ENCODE assay signal across 1 cellular context in the genomic region with DNA sequence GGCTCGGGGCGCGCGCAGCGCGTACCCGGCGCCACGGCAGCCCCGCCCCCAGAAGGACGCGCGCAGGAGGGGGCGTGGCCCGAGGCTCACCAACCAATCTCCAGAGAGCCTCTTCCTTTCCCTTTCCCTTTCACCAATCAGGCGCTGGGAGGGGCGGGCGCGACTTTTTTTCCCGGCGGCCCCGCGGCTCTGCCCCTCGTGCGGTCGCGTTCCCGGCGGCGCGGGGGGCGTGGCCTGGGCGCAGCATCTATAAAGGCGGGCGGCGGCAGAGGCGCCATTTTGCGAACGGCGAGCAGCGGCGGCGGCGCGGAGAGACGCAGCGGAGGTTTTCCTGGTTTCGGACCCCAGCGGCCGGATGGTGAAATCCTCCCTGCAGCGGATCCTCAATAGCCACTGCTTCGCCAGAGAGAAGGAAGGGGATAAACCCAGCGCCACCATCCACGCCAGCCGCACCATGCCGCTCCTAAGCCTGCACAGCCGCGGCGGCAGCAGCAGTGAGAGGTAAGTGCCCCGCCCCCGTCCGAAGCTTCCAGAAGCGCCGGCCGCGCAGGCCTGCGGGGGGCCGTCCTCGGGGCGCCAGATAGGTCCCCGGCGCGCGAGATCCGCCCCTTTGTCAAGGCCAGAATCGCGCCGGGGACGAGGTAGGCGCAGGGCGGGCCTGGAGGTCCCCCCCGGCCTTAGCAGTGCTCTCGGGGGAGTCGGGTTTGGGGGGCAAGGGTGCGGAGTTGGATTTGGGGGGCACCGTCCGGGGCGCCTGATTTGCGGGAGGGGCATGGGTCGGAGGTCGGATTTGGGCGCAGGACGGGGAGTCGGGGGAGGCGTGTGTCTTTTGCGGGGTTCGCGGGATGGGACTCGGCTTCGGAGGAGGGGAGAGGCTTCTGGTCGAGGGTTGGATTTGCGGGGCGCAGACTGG.
TF ChIP-seq lines count a peak whose summit lies in the region.

No MANE protein-coding gene starts in this region.

TF ChIP-seq in HEK293, 187 proteins besides CTCF, POLR2A, EP300 and RAD21 (continued from another document and continues in another):
- TF ChIP-seq ZNF239 (tag by site-specific recombination; IDR thresholded peaks at IDR 0.05) (no peak), ZNF114 (tag by site-specific recombination; IDR thresholded peaks at IDR 0.05) (no peak), ZNF214 (tag by site-specific recombination; IDR thresholded peaks at IDR 0.05; ENCODE audit: borderline replicate concordance) (no peak), ZNF639 (tag by site-specific recombination; IDR thresholded peaks at IDR 0.05) (0 out of 2 replicates have a peak, but pooled peaks have one; percentile 34), ZNF174 (tag by site-specific recombination; IDR thresholded peaks at IDR 0.05) (no peak), GLIS2 (tag by site-specific recombination; IDR thresholded peaks at IDR 0.05) (no peak), RBAK (tag by site-specific recombination; IDR thresholded peaks at IDR 0.05) (0 out of 2 replicates have a peak, but pooled peaks have one; percentile 11), ZNF324 (tag by site-specific recombination; IDR thresholded peaks at IDR 0.05) (peak; percentile 45; the same call in 1 of the 2 replicates), ZNF2 (tag by site-specific recombination; IDR thresholded peaks at IDR 0.05) (no peak), ZFHX2 (tag by site-specific recombination; conservative IDR thresholded peaks at IDR 0.05) (no peak; the same call in 1 of the 2 replicates), ZNF121 (tag by site-specific recombination; IDR thresholded peaks at IDR 0.05) (no peak), ZNF416 (tag by site-specific recombination; IDR thresholded peaks at IDR 0.05) (no peak), ZNF19 (tag by site-specific recombination; IDR thresholded peaks at IDR 0.05; ENCODE audit: low read depth) (no peak), ZNF530 (tag by site-specific recombination; IDR thresholded peaks at IDR 0.05; ENCODE audit: low read depth) (no peak), ZNF555 (tag by site-specific recombination; conservative IDR thresholded peaks at IDR 0.05) (no peak), ZBTB7A (tag by site-specific recombination; IDR thresholded peaks at IDR 0.05; ENCODE audit: low read depth) (0 out of 2 replicates have a peak, but pooled peaks have one; percentile 24), ZNF175 (tag by site-specific recombination; IDR thresholded peaks at IDR 0.05) (no peak), ZSCAN23 (tag by site-specific recombination; IDR thresholded peaks at IDR 0.05) (no peak), TCF7L2 (IDR thresholded peaks at IDR 0.05; ENCODE audit: borderline replicate concordance, low read depth, low read length) (no peak), ZBTB20 (tag by site-specific recombination; IDR thresholded peaks at IDR 0.05) (no peak; the same call in 1 of the 2 replicates), ZNF133 (tag by site-specific recombination; IDR thresholded peaks at IDR 0.05) (no peak), KLF16 (tag by site-specific recombination; IDR thresholded peaks at IDR 0.05) (peak; percentile 76), ZNF302 (tag by site-specific recombination; IDR thresholded peaks at IDR 0.05; ENCODE audit: low read depth) (no peak), ZBTB6 (tag by site-specific recombination; IDR thresholded peaks at IDR 0.05) (no peak), MYNN (tag by site-specific recombination; IDR thresholded peaks at IDR 0.05; ENCODE audit: borderline replicate concordance) (no peak), ZNF777 (tag by site-specific recombination; IDR thresholded peaks at IDR 0.05; ENCODE audit: borderline replicate concordance) (no peak), ZNF600 (tag by site-specific recombination; IDR thresholded peaks at IDR 0.05) (no peak), ZNF23 (tag by site-specific recombination; IDR thresholded peaks at IDR 0.05; ENCODE audit: borderline replicate concordance) (no peak), OSR2 (tag by site-specific recombination; IDR thresholded peaks at IDR 0.05) (no peak), KLF17 (tag by site-specific recombination; IDR thresholded peaks at IDR 0.05) (peak; percentile 34; the same call in 1 of the 2 replicates), GLIS1 (tag by site-specific recombination; IDR thresholded peaks at IDR 0.05) (no peak), ZNF140 (tag by site-specific recombination; IDR thresholded peaks at IDR 0.05) (no peak), SP7 (tag by site-specific recombination; IDR thresholded peaks at IDR 0.05) (peak; percentile 77), ZNF629 (tag by site-specific recombination; IDR thresholded peaks at IDR 0.05) (peak; percentile 28; the same call in 1 of the 2 replicates), ZNF660 (tag by site-specific recombination; IDR thresholded peaks at IDR 0.05) (peak; percentile 73)
- TF ChIP-seq, protein P1, sequence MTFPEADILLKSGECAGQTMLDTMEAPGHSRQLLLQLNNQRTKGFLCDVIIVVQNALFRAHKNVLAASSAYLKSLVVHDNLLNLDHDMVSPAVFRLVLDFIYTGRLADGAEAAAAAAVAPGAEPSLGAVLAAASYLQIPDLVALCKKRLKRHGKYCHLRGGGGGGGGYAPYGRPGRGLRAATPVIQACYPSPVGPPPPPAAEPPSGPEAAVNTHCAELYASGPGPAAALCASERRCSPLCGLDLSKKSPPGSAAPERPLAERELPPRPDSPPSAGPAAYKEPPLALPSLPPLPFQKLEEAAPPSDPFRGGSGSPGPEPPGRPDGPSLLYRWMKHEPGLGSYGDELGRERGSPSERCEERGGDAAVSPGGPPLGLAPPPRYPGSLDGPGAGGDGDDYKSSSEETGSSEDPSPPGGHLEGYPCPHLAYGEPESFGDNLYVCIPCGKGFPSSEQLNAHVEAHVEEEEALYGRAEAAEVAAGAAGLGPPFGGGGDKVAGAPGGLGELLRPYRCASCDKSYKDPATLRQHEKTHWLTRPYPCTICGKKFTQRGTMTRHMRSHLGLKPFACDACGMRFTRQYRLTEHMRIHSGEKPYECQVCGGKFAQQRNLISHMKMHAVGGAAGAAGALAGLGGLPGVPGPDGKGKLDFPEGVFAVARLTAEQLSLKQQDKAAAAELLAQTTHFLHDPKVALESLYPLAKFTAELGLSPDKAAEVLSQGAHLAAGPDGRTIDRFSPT (tag by site-specific recombination; IDR thresholded peaks at IDR 0.05), result no peak
- TF ChIP-seq, protein P2, sequence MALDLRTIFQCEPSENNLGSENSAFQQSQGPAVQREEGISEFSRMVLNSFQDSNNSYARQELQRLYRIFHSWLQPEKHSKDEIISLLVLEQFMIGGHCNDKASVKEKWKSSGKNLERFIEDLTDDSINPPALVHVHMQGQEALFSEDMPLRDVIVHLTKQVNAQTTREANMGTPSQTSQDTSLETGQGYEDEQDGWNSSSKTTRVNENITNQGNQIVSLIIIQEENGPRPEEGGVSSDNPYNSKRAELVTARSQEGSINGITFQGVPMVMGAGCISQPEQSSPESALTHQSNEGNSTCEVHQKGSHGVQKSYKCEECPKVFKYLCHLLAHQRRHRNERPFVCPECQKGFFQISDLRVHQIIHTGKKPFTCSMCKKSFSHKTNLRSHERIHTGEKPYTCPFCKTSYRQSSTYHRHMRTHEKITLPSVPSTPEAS (tag by site-specific recombination; IDR thresholded peaks at IDR 0.05), result no peak
- TF ChIP-seq, protein P3, sequence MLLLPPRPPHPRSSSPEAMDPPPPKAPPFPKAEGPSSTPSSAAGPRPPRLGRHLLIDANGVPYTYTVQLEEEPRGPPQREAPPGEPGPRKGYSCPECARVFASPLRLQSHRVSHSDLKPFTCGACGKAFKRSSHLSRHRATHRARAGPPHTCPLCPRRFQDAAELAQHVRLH (tag by site-specific recombination; IDR thresholded peaks at IDR 0.05), result no peak
- TF ChIP-seq, protein P4, sequence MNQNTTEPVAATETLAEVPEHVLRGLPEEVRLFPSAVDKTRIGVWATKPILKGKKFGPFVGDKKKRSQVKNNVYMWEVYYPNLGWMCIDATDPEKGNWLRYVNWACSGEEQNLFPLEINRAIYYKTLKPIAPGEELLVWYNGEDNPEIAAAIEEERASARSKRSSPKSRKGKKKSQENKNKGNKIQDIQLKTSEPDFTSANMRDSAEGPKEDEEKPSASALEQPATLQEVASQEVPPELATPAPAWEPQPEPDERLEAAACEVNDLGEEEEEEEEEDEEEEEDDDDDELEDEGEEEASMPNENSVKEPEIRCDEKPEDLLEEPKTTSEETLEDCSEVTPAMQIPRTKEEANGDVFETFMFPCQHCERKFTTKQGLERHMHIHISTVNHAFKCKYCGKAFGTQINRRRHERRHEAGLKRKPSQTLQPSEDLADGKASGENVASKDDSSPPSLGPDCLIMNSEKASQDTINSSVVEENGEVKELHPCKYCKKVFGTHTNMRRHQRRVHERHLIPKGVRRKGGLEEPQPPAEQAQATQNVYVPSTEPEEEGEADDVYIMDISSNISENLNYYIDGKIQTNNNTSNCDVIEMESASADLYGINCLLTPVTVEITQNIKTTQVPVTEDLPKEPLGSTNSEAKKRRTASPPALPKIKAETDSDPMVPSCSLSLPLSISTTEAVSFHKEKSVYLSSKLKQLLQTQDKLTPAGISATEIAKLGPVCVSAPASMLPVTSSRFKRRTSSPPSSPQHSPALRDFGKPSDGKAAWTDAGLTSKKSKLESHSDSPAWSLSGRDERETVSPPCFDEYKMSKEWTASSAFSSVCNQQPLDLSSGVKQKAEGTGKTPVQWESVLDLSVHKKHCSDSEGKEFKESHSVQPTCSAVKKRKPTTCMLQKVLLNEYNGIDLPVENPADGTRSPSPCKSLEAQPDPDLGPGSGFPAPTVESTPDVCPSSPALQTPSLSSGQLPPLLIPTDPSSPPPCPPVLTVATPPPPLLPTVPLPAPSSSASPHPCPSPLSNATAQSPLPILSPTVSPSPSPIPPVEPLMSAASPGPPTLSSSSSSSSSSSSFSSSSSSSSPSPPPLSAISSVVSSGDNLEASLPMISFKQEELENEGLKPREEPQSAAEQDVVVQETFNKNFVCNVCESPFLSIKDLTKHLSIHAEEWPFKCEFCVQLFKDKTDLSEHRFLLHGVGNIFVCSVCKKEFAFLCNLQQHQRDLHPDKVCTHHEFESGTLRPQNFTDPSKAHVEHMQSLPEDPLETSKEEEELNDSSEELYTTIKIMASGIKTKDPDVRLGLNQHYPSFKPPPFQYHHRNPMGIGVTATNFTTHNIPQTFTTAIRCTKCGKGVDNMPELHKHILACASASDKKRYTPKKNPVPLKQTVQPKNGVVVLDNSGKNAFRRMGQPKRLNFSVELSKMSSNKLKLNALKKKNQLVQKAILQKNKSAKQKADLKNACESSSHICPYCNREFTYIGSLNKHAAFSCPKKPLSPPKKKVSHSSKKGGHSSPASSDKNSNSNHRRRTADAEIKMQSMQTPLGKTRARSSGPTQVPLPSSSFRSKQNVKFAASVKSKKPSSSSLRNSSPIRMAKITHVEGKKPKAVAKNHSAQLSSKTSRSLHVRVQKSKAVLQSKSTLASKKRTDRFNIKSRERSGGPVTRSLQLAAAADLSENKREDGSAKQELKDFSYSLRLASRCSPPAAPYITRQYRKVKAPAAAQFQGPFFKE (tag by site-specific recombination; IDR thresholded peaks at IDR 0.05; ENCODE audit: borderline replicate concordance), result 0 out of 2 replicates have a peak, but pooled peaks have one; percentile 81
- TF ChIP-seq, protein P5, sequence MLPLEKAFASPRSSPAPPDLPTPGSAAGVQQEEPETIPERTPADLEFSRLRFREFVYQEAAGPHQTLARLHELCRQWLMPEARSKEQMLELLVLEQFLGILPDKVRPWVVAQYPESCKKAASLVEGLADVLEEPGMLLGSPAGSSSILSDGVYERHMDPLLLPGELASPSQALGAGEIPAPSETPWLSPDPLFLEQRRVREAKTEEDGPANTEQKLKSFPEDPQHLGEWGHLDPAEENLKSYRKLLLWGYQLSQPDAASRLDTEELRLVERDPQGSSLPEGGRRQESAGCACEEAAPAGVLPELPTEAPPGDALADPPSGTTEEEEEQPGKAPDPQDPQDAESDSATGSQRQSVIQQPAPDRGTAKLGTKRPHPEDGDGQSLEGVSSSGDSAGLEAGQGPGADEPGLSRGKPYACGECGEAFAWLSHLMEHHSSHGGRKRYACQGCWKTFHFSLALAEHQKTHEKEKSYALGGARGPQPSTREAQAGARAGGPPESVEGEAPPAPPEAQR (tag by site-specific recombination; IDR thresholded peaks at IDR 0.05), result no peak
- TF ChIP-seq, protein P6, sequence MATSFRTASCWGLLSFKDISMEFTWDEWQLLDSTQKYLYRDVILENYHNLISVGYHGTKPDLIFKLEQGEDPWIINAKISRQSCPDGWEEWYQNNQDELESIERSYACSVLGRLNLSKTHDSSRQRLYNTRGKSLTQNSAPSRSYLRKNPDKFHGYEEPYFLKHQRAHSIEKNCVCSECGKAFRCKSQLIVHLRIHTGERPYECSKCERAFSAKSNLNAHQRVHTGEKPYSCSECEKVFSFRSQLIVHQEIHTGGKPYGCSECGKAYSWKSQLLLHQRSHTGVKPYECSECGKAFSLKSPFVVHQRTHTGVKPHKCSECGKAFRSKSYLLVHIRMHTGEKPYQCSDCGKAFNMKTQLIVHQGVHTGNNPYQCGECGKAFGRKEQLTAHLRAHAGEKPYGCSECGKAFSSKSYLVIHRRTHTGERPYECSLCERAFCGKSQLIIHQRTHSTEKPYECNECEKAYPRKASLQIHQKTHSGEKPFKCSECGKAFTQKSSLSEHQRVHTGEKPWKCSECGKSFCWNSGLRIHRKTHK (tag by site-specific recombination; IDR thresholded peaks at IDR 0.05), result no peak
